ENCODE assay signal across 12 cellular contexts in the genomic region with DNA sequence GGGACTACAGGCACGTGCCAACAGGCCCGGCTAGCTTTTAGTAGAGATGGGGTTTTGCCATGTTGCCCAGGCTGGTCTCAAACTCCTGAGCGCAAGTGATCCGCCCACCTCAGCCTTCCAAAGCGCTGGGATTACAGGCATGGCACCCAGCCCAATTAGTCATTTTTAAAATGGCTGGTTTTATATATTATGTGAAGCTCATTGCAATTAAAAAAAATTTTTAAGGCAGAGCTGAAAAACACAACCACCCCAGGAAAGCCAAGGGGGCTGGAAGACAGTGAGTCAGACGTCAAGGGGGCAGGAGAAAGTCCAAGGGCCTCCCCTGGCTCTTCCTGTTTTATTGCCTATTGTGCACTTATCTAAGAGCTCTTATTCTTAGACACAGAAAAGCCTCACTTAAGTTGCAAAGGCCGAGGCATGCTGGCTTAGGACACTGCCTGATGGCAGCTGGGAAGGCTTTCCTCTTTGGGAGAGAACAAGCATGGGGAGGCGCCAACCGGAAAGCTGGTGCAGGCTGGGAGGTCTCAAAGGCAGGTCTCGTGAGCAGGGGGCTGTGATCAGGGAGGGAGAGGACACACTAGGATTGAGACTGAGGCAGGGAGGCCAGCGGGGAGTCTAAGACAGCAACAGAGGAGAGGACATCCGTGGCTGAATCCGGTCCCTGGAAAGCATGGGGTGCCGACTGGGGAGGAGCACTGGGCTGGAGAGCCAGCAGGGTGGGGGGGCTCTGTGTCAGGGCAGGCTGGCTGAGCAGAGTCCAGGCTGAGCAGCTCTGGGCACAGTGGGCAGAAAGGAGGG. TPM values are rescaled to one million over a fixed set of nuclear protein-coding genes. Genes with fewer than 3 reads are reported as not detected.
DNase-seq lines count a peak whose midpoint lies in the region; ATAC-seq, FAIRE-seq and TF ChIP-seq lines count a peak whose summit lies in the region.
"Had no signal": no experiment of that assay in that cellular context is flagged by ENCODE, and none has a peak within 500 bp of the region (broad histone marks: within the 10 kb centered on the region; RNA-seq: fewer than 3 reads in every experiment).

No MANE protein-coding gene starts in this region.

- H3K27me3 ChIP-seq in ACC112 (ENCODE audit: insufficient read depth, low read length): no peaks in the 10 kb centered on the region
- H3K27me3 ChIP-seq in bronchial epithelial cell (ENCODE audit: control insufficient read depth, insufficient read depth, low read length): peaks cover 2% of the 10 kb centered on the region
- H3K27me3 ChIP-seq in lower lobe of right lung (ENCODE audit: low read depth): no peaks in the 10 kb centered on the region
- H3K27me3 ChIP-seq: tibial artery had no signal

- ATAC-seq in lower lobe of right lung (peak in 1 of 2 donors; percentile 33), T-helper 17 cell (no peak)

- H3K36me3 Mint-ChIP-seq in T-helper 17 cell (ENCODE audit: low read depth): no peaks in the 10 kb centered on the region

- no peaks in the 10 kb centered on the region for H3K27me3 Mint-ChIP-seq in T-helper 17 cell
- H3K27me3 Mint-ChIP-seq: activated CD4-positive, alpha-beta memory T cell treated with anti-CD3 and anti-CD28 coated beads for 36 hours had no signal

- no peaks in the 10 kb centered on the region for H3K79me2 ChIP-seq in ACC112 (ENCODE audit: control insufficient read depth, insufficient read depth, low read length, unreplicated experiment)

- no peak overlapping the region for H3K27ac Mint-ChIP-seq in T-helper 17 cell
- H3K27ac Mint-ChIP-seq: activated CD4-positive, alpha-beta memory T cell treated with anti-CD3 and anti-CD28 coated beads for 36 hours had no signal

- FAIRE-seq in bronchial epithelial cell (lab: Jason Lieb, UNC) (no peak), HTR-8/SVneo (lab: Jason Lieb, UNC) (no peak)
- FAIRE-seq: G401.6 had no signal

- H3K4me1 ChIP-seq in ACC112 (ENCODE audit: control insufficient read depth, insufficient read depth, low read length, unreplicated experiment) (peaks cover 18% of the 10 kb centered on the region), lower lobe of right lung (peaks cover 38% of the 10 kb centered on the region)

- DNase-seq in LHCN-M2 (ENCODE audit: low read depth): peak; percentile 79
- peak; percentile 81 for DNase-seq in bronchial epithelial cell (ENCODE audit: low read depth)
- DNase-seq in lower lobe of right lung: no peak
- DNase-seq in cerebellar cortex (ENCODE audit: low spot score): no peak
- no peak for DNase-seq in HTR-8/SVneo (ENCODE audit: insufficient read length, low spot score)
- no peak for DNase-seq in 8988T
- DNase-seq in T-helper 17 cell: no peak
- DNase-seq: activated CD4-positive, alpha-beta memory T cell treated with anti-CD3 and anti-CD28 coated beads for 36 hours had no signal

- intact Hi-C loops in lower lobe of right lung (cut with DNase I): no loop called here

- H3K9me3 ChIP-seq in lower lobe of right lung (no peaks in the 10 kb centered on the region), T-helper 17 cell (ENCODE audit: control insufficient read depth, low read length, poor library complexity, severe bottlenecking) (no peaks in the 10 kb centered on the region)
- H3K9me3 ChIP-seq: tibial artery had no signal

- peak overlapping the region; percentile 48 for H2AFZ ChIP-seq in ACC112 (ENCODE audit: low read length, unreplicated experiment)

- H3K36me3 ChIP-seq in ACC112 (ENCODE audit: insufficient read depth, low read length) (no peaks in the 10 kb centered on the region), bronchial epithelial cell (ENCODE audit: control insufficient read depth, insufficient read depth, low read length) (no peaks in the 10 kb centered on the region), lower lobe of right lung (no peaks in the 10 kb centered on the region)

- no peak overlapping the region for H3K4me3 Mint-ChIP-seq in T-helper 17 cell
- H3K4me3 Mint-ChIP-seq: activated CD4-positive, alpha-beta memory T cell treated with anti-CD3 and anti-CD28 coated beads for 36 hours had no signal

- H3K4me1 Mint-ChIP-seq in T-helper 17 cell: peaks cover 42% of the 10 kb centered on the region

- H3K4me3 ChIP-seq in ACC112 (ENCODE audit: low read depth, low read length) (peak overlapping the region; percentile 9; the same call in 1 of the 2 replicates), bronchial epithelial cell (ENCODE audit: low read depth, low read length) (no peak overlapping the region), lower lobe of right lung (no peak overlapping the region)
- H3K4me3 ChIP-seq: tibial artery had no signal

- no peak for TF ChIP-seq CTCF in bronchial epithelial cell (IDR thresholded peaks at IDR 0.05; ENCODE audit: insufficient read depth, low read length, severe bottlenecking)
- no peak for TF ChIP-seq CTCF in lower lobe of right lung (IDR thresholded peaks at IDR 0.05)

- H3K27ac ChIP-seq in ACC112 (ENCODE audit: low read depth, low read length) (peak overlapping the region; percentile 66), lower lobe of right lung (peak overlapping the region; percentile 46)

RNA-seq across cellular contexts. Expression of a gene that starts 11.1 kb away (rescaled TPM):
- total RNA-seq in LHCN-M2 (2014; rRNA removed) (not detected in 2 replicates), bronchial epithelial cell (not detected in 2 replicates), lower lobe of right lung (1.1 TPM), T-helper 17 cell (10 to 100 TPM; 29.1 to 35.2 TPM)
- polyA plus RNA-seq in LHCN-M2 (2012): not detected
- total RNA-seq: lung microvascular endothelial cell had no signal

RNA-seq across cellular contexts. Expression of a gene that starts 11.6 kb away (rescaled TPM):
- total RNA-seq in LHCN-M2 (2014; rRNA removed) (8.7 and 19.1 TPM in 2 replicates), bronchial epithelial cell (2.4 and 7.0 TPM in 2 replicates), lower lobe of right lung (16.2 TPM), T-helper 17 cell (10 to 100 TPM; 10.6 to 12.4 TPM)
- 18.3 TPM for polyA plus RNA-seq in LHCN-M2 (2012)

RNA-seq across cellular contexts. Expression of a gene that starts 31.2 kb away (rescaled TPM):
- 23.1 and 23.3 TPM in 2 replicates for total RNA-seq in LHCN-M2 (2014; rRNA removed)
- 63.2 TPM for polyA plus RNA-seq in LHCN-M2 (2012)
- under 0.01 and 0.26 TPM in 2 replicates for total RNA-seq in bronchial epithelial cell
- 3.1 TPM for total RNA-seq in lower lobe of right lung
- total RNA-seq in T-helper 17 cell: 1 to 10 TPM; 1.8 to 5.3 TPM

RNA-seq across cellular contexts. Expression of a gene that starts 49.0 kb away (rescaled TPM):
- total RNA-seq in LHCN-M2 (2014; rRNA removed) (21.6 and 27.6 TPM in 2 replicates), bronchial epithelial cell (6.6 and 12.2 TPM in 2 replicates), lower lobe of right lung (27.4 TPM), T-helper 17 cell (10 to 100 TPM; 46.9 to 63.1 TPM)
- polyA plus RNA-seq in LHCN-M2 (2012): 24.9 TPM

Comparison
In these comparisons a context has a peak if more than half of its experiments do, and no peak if none do; other contexts are left out.
1. DNase-seq: peak in LHCN-M2 (single experiment) and bronchial epithelial cell (single experiment); none in lower lobe of right lung (single experiment), cerebellar cortex (single experiment), HTR-8/SVneo (single experiment), 8988T (single experiment) and T-helper 17 cell (0 of 3).
2. RNA of a gene that starts 11.1 kb away (total RNA-seq): 29.1 to 35.2 TPM in T-helper 17 cell; 1.1 TPM in lower lobe of right lung (single experiment), not detected in LHCN-M2 and not detected in bronchial epithelial cell; every median in the first group is over 10 times any median in the second.